ENCODE assay signal across 9 cellular contexts in the genomic region with DNA sequence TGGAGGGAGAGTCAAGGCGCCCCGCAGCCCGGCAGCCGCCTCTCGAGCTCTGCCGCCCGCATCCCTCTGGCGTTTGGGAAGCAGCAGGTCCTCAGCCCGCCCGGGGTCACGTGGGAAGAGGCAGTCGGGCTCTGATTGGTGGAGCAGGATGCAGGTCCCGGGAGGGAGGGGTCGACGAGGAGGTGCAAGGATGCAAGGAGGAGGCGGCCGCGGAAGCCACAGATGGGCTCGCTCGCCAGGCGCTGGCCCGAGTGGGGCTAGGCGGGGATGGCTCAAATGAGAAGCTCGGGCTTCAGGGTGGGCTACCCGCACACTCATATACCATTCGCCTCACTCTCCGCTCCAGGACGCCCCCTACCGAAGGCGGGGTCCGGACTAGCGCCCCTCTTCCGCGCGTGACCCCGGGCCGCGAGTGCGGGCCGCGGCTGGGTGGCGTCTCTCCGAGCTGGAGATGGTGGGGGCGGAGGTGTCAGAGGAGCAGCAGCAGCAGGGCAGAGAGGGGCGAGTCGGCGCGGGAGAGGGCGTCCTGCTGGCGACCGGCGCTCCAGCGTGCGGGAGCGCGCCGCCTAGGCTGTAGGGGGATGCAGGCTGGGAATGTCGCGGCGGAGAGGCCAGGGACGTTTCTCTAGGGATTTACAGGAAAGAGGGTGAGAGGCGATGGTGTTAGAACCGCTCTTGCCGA. TPM values are rescaled to one million over a fixed set of nuclear protein-coding genes. Genes with fewer than 3 reads are reported as not detected.
A peak's percentile ranks its signal among the peaks of the same experiment; 100 is the strongest.
DNase-seq lines count a peak whose midpoint lies in the region; ATAC-seq and TF ChIP-seq lines count a peak whose summit lies in the region.
"Had no signal": no experiment of that assay in that cellular context is flagged by ENCODE, and none has a peak within 500 bp of the region (broad histone marks: within the 10 kb centered on the region; RNA-seq: fewer than 3 reads in every experiment).

A gene with protein sequence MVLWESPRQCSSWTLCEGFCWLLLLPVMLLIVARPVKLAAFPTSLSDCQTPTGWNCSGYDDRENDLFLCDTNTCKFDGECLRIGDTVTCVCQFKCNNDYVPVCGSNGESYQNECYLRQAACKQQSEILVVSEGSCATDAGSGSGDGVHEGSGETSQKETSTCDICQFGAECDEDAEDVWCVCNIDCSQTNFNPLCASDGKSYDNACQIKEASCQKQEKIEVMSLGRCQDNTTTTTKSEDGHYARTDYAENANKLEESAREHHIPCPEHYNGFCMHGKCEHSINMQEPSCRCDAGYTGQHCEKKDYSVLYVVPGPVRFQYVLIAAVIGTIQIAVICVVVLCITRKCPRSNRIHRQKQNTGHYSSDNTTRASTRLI (minus strand): TSS at position 68 of the 682 bp plus-strand sequence. CDS start 409 bp downstream, outside the sequence.

- ATAC-seq in HG03196 (IDR thresholded peaks at IDR 0.05; ENCODE audit: unreplicated experiment): peak; percentile 57
- ATAC-seq in naive thymus-derived CD8-positive, alpha-beta T cell: peak; percentile 56 to 60

- no peaks in the 10 kb centered on the region for H3K9me3 Mint-ChIP-seq in naive thymus-derived CD8-positive, alpha-beta T cell

- no peak for TF ChIP-seq POLR2A in testis (IDR thresholded peaks at IDR 0.05)

- H3K27ac ChIP-seq in testis: no peak within 1 kb of the TSS
- H3K27ac ChIP-seq: BLaER1 had no signal

- H3K4me3 ChIP-seq in fibroblast of villous mesenchyme (ENCODE audit: low read depth, low read length) (peak within 1 kb of the TSS; percentile 58), testis (peak within 1 kb of the TSS; percentile 53 to 65)
- H3K4me3 ChIP-seq: BLaER1 had no signal

- no peak within 1 kb of the TSS for H3K27ac Mint-ChIP-seq in naive thymus-derived CD8-positive, alpha-beta T cell

- peaks cover 39 to 71% (median 62%) of the 10 kb centered on the region in 5 donors for H3K27me3 Mint-ChIP-seq in naive thymus-derived CD8-positive, alpha-beta T cell

- peak within 1 kb of the TSS; percentile 77 to 93 (median 84) for H3K4me3 Mint-ChIP-seq in naive thymus-derived CD8-positive, alpha-beta T cell

- WGBS in testis, 2 donors: 0 to 1% methylated on average over 18 to 64 of the region's 64 CpGs

- H3K4me1 Mint-ChIP-seq in naive thymus-derived CD8-positive, alpha-beta T cell: peaks cover 19 to 31% (median 27%) of the 10 kb centered on the region in 4 donors

- no peaks in the 10 kb centered on the region for H3K9me3 ChIP-seq in testis

- H3K27me3 ChIP-seq in testis: no peaks in the 10 kb centered on the region

- TF ChIP-seq CTCF in fibroblast of villous mesenchyme (IDR thresholded peaks at IDR 0.05; ENCODE audit: insufficient read depth, low read depth, low read length): no peak
- peak in 1 of 3 experiments; percentile 31 for TF ChIP-seq CTCF in testis (IDR thresholded peaks at IDR 0.05)

- H3K4me1 ChIP-seq in testis: no peaks in the 10 kb centered on the region
- H3K4me1 ChIP-seq: BLaER1 had no signal

- peak; percentile 11 to 51 for DNase-seq in activated CD4-positive, alpha-beta T cell treated with anti-CD3 and anti-CD28 coated beads for 24 hours (ENCODE audit: low read depth in 2 of 2)
- DNase-seq in activated CD4-positive, alpha-beta T cell treated with anti-CD3 and anti-CD28 coated beads for 1 hour: no peak
- peak; percentile 90 for DNase-seq in NCI-H69 (lab: John Stamatoyannopoulos, UW)
- peak; percentile 74 for DNase-seq in activated effector memory CD4-positive, alpha-beta T cell treated with anti-CD3 and anti-CD28 coated beads, Interleukin-2, amount 50 U/mL, for 16 hours
- DNase-seq in fibroblast of villous mesenchyme (ENCODE audit: low read depth): peak; percentile 16
- peak; percentile 2 to 70 (median 12) for DNase-seq in naive thymus-derived CD8-positive, alpha-beta T cell
- DNase-seq in testis: peak; percentile 93

- H3K36me3 ChIP-seq in testis (ENCODE audit: low read depth, missing control alignments): no peaks in the 10 kb centered on the region
- H3K36me3 ChIP-seq: BLaER1 had no signal

- intact Hi-C loops in testis (cut with DNase I; ENCODE audit: low total_unique reads): no loop called here

- POLR2A ChIA-PET in naive thymus-derived CD8-positive, alpha-beta T cell (lab: Charles Lee): no interaction called here

- H3K36me3 Mint-ChIP-seq in naive thymus-derived CD8-positive, alpha-beta T cell: no peaks in the 10 kb centered on the region

RNA-seq across cellular contexts. Expression of the gene that starts here (rescaled TPM):
- total RNA-seq in fibroblast of villous mesenchyme (not detected in 2 replicates), testis (1 to 10 TPM; 2.2 to 2.7 TPM)
- not detected for total RNA-seq in naive thymus-derived CD8-positive, alpha-beta T cell
- polyA plus RNA-seq in naive thymus-derived CD8-positive, alpha-beta T cell: not detected
- 3.0 TPM for polyA plus RNA-seq in testis (ENCODE audit: insufficient read depth, low read depth, low replicate concordance)

Comparison
In these comparisons a context has a peak if more than half of its experiments do, and no peak if none do; other contexts are left out.
1. Peak in DNase-seq and H3K4me3 ChIP-seq in fibroblast of villous mesenchyme; RNA of the gene not detected or under 1 TPM.
2. Peak in DNase-seq and ATAC-seq in naive thymus-derived CD8-positive, alpha-beta T cell; RNA of the gene not detected or under 1 TPM.